In the genomic region with DNA sequence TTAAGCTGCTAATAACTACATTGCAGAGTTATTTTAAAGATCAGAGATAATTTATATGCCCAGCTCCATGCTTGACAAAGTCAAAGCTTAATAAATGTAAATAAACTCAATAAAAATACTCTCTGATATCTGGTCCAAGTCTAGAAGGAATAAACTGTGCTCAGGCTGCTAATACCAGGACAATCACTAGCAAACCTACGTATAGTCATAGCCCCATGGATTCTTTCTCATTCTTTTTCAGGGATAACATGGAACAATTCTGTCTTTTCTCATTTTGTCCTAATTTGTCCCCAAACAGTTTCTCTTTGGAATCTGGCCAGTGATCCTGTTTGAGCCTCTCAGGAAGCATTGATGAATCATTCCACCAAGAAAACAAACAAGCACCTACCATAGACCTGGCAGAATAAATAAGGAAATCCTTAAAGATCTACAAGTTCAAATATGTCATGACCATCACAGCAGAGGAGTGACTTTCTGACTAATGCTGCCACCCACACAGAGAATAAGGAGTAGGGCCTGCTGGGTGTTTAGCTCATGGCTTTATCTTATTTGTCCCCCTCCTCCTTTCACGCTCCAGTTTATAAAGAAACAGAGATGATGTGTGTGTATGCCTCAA, we compare ENCODE assay signal across 15 cellular contexts. TPM values are rescaled to one million over a fixed set of nuclear protein-coding genes. Genes with fewer than 3 reads are reported as not detected.
DNase-seq lines count a peak whose midpoint lies in the region; ATAC-seq and TF ChIP-seq lines count a peak whose summit lies in the region.
"Had no signal": no experiment of that assay in that cellular context is flagged by ENCODE, and none has a peak within 500 bp of the region (broad histone marks: within the 10 kb centered on the region; RNA-seq: fewer than 3 reads in every experiment).

No MANE protein-coding gene starts in this region.

- no peak overlapping the region for H2BK120ac ChIP-seq in mesenchymal stem cell (ENCODE audit: low read depth, low read length)

- H4K8ac ChIP-seq in mesenchymal stem cell (ENCODE audit: low read length): no peak overlapping the region

- no peak overlapping the region for H2BK5ac ChIP-seq in mesenchymal stem cell (ENCODE audit: low read depth, low read length, poor library complexity, severe bottlenecking)

- no peak overlapping the region for H3K9ac ChIP-seq in colonic mucosa (ENCODE audit: low read depth in 2 of 2, low read length in 2 of 2)
- no peak overlapping the region for H3K9ac ChIP-seq in mesenchymal stem cell (ENCODE audit: low read length)

- H3K36me3 Mint-ChIP-seq in Calu3 (ENCODE audit: insufficient read depth, unreplicated experiment): peaks cover 17% of the 10 kb centered on the region

- H3K79me1 ChIP-seq in mesenchymal stem cell (replicated peaks; ENCODE audit: low read length, poor library complexity, severe bottlenecking): no peaks in the 10 kb centered on the region

- H4K91ac ChIP-seq in mesenchymal stem cell (ENCODE audit: low read length): no peak overlapping the region

- H3K4ac ChIP-seq in mesenchymal stem cell (ENCODE audit: low read depth in 1 of 2, low read length in 2 of 2): no peak overlapping the region

- peaks cover 59% of the 10 kb centered on the region for H3K4me1 Mint-ChIP-seq in Calu3 (ENCODE audit: low read depth, unreplicated experiment)

- no peak overlapping the region for H2BK12ac ChIP-seq in mesenchymal stem cell (ENCODE audit: low read length in 2 of 2)

- TF ChIP-seq CTCF in Calu3 (IDR thresholded peaks at IDR 0.05; ENCODE audit: unreplicated experiment) (no peak), colonic mucosa (IDR thresholded peaks at IDR 0.05) (no peak)

- H2BK15ac ChIP-seq in mesenchymal stem cell (ENCODE audit: low read depth, poor library complexity, severe bottlenecking): no peak overlapping the region

- no peak overlapping the region for H2AK5ac ChIP-seq in mesenchymal stem cell (ENCODE audit: low read length, severe bottlenecking)

- 35% methylated on average over 1 of the region's 2 CpGs for WGBS in mesenchymal stem cell

- H3K9me3 Mint-ChIP-seq in Calu3 (ENCODE audit: low read depth, unreplicated experiment): no peaks in the 10 kb centered on the region

- intact Hi-C loops in Calu3 (cut with micrococcal nuclease; ENCODE audit: unreplicated experiment) (loop anchor here (5.0 kb wide), 1 partner anchor 58 kb away; no protein-coding TSS in a partner anchor), colonic mucosa (cut with DNase I) (loop anchor here (10.0 kb wide), 1 partner anchor 45 kb away; no protein-coding TSS in a partner anchor)

- BruUV-seq in Calu3 (replicated peaks; lab: Mats Ljungman, UMichigan): no TSS peak

- H3K9me3 ChIP-seq in colonic mucosa (no peaks in the 10 kb centered on the region), mesenchymal stem cell (ENCODE audit: control insufficient read depth, low read length) (no peaks in the 10 kb centered on the region)
- H3K9me3 ChIP-seq: gastrocnemius medialis, vagina had no signal

- peak overlapping the region; percentile 9 for H3K4me3 Mint-ChIP-seq in Calu3 (ENCODE audit: low read depth, unreplicated experiment)

- H3K4me2 ChIP-seq in mesenchymal stem cell (ENCODE audit: low read length, poor library complexity, severe bottlenecking): no peak overlapping the region

- H3K27me3 ChIP-seq in colonic mucosa: no peaks in the 10 kb centered on the region
- H3K27me3 ChIP-seq in mesenchymal stem cell (ENCODE audit: control insufficient read depth in 1 of 2, insufficient read depth in 1 of 2, low read length in 2 of 2): no peaks in the 10 kb centered on the region
- H3K27me3 ChIP-seq: gastrocnemius medialis, vagina had no signal

- ATAC-seq in GM21360 (IDR thresholded peaks at IDR 0.05; ENCODE audit: unreplicated experiment): no peak
- no peak for ATAC-seq in GM19455 (IDR thresholded peaks at IDR 0.05; ENCODE audit: unreplicated experiment)
- no peak for ATAC-seq in HG02642 (IDR thresholded peaks at IDR 0.05; ENCODE audit: poor library complexity, unreplicated experiment)
- ATAC-seq: gastrocnemius medialis, left lobe of liver had no signal

- no peaks in the 10 kb centered on the region for H3K36me3 ChIP-seq in colonic mucosa
- peaks cover 0 to 24% of the 10 kb centered on the region in 2 experiments for H3K36me3 ChIP-seq in mesenchymal stem cell (ENCODE audit: control insufficient read depth in 1 of 2, insufficient read depth in 2 of 2, low read depth in 1 of 2, low read length in 2 of 2)
- H3K36me3 ChIP-seq: gastrocnemius medialis, vagina had no signal

- no peak overlapping the region for H3K23ac ChIP-seq in mesenchymal stem cell (ENCODE audit: low read length in 2 of 2)

- H3K14ac ChIP-seq in mesenchymal stem cell (ENCODE audit: low read length in 2 of 2): no peak overlapping the region

- peak overlapping the region; percentile 20 for H3K27ac ChIP-seq in colonic mucosa
- no peak overlapping the region for H3K27ac ChIP-seq in mesenchymal stem cell (ENCODE audit: low read length, poor library complexity, severe bottlenecking)
- H3K27ac ChIP-seq: gastrocnemius medialis, vagina had no signal

- no peak overlapping the region for H3K18ac ChIP-seq in mesenchymal stem cell (ENCODE audit: low read depth in 1 of 2, low read length in 2 of 2)

- no peaks in the 10 kb centered on the region for H3K27me3 Mint-ChIP-seq in Calu3 (ENCODE audit: unreplicated experiment)

- no peak overlapping the region for H2AFZ ChIP-seq in mesenchymal stem cell (ENCODE audit: low read depth, low read length)

- H3K4me3 ChIP-seq in colonic mucosa (no peak overlapping the region), mesenchymal stem cell (ENCODE audit: insufficient read depth in 1 of 2, low read depth in 1 of 2, low read length in 2 of 2) (no peak overlapping the region)
- H3K4me3 ChIP-seq: gastrocnemius medialis, vagina had no signal

- H3K27ac Mint-ChIP-seq in Calu3 (ENCODE audit: unreplicated experiment): peak overlapping the region; percentile 83

- CTCF ChIA-PET in Calu3 (lab: Charles Lee): interaction anchor here (0.6 to 2.9 kb wide), 6 partner anchors 16 to 101 kb away, joined by 3 to 14 read pairs (median 3); no protein-coding TSS in a partner anchor

- peak; percentile 46 for DNase-seq in Calu3
- peak; percentile 53 for DNase-seq in LoVo (ENCODE audit: low spot score)
- DNase-seq in colonic mucosa: no peak
- peak; percentile 50 for DNase-seq in mesenchymal stem cell
- no peak for DNase-seq in GM19238 (ENCODE audit: insufficient read length, low spot score)
- DNase-seq: activated CD4-positive, alpha-beta T cell treated with anti-CD3 and anti-CD28 coated beads for 4 hours; cerebellar nuclear complex; gastrocnemius medialis; NCI-H1930 had no signal

- H3K4me1 ChIP-seq in colonic mucosa (no peaks in the 10 kb centered on the region), mesenchymal stem cell (ENCODE audit: control insufficient read depth, insufficient read depth, low read depth, low read length) (peaks cover 1% of the 10 kb centered on the region)
- H3K4me1 ChIP-seq: gastrocnemius medialis had no signal

RNA-seq across cellular contexts. Expression of gene B3GNT6, which starts 14.1 kb away (rescaled TPM):
- 0.28 and 0.39 TPM in 2 replicates for total RNA-seq in Calu3 (2022)
- total RNA-seq in colonic mucosa: 100 to 1,000 TPM in 1 of 2 donors, 10 to 100 TPM in 1; 83.1 to 107 TPM
- not detected for polyA plus RNA-seq in mesenchymal stem cell (2013, experiment 1 of 2)
- polyA plus RNA-seq in mesenchymal stem cell (2013, experiment 2 of 2): not detected
- total RNA-seq: left lobe of liver, vagina had no signal
- polyA plus RNA-seq: BJ had no signal

RNA-seq across cellular contexts. Expression of gene CAPN5, which starts 46.7 kb away (rescaled TPM):
- total RNA-seq in Calu3 (2022): 22.3 and 41.5 TPM in 2 replicates
- total RNA-seq in colonic mucosa: 100 to 1,000 TPM; 258 to 267 TPM
- 26.0 TPM for polyA plus RNA-seq in mesenchymal stem cell (2013, experiment 1 of 2)
- polyA plus RNA-seq in mesenchymal stem cell (2013, experiment 2 of 2): 25.0 TPM

Comparison
In these comparisons a context has a peak if more than half of its experiments do, and no peak if none do; other contexts are left out.
1. DNase-seq: peak in Calu3 (single experiment), LoVo (single experiment) and mesenchymal stem cell (single experiment); none in colonic mucosa (single experiment) and GM19238 (single experiment).
2. RNA of gene B3GNT6, which starts 14.1 kb away (total RNA-seq): 83.1 to 107 TPM in colonic mucosa; 0.28 to 0.39 TPM in Calu3; every median in the first group is over 10 times any median in the second.